In the genomic region with DNA sequence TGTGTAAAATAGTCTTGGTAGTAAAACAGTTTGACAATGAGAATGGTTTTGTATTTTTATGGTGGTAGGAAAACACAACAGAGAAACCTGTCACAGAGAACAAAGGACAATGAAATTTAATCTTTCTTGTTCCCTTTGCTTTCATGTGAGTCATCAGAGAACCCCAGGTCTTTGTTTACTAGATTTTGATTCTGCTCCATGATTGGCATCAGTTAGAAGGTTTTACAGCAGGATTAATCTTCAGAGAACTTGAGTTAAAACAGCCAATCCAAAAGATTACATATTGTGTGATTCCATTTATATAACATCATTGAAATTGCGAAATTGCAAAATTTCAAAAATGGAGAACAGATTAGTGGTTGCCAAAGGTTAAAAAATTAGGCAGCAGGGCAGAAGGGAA, we compare ENCODE assay signal across 1 cellular context.
TF ChIP-seq lines count a peak whose summit lies in the region.

No MANE protein-coding gene starts in this region.

TF ChIP-seq in IMR-90, 13 proteins besides CTCF, POLR2A, EP300 and RAD21:
- no peak for TF ChIP-seq RCOR1 (IDR thresholded peaks at IDR 0.05; ENCODE audit: insufficient replicate concordance, low read length)
- peak; percentile 82 for TF ChIP-seq CEBPB (IDR thresholded peaks at IDR 0.05; ENCODE audit: low read depth, low read length)
